Comparison of ENCODE assay signal across 15 cellular contexts in the genomic region with DNA sequence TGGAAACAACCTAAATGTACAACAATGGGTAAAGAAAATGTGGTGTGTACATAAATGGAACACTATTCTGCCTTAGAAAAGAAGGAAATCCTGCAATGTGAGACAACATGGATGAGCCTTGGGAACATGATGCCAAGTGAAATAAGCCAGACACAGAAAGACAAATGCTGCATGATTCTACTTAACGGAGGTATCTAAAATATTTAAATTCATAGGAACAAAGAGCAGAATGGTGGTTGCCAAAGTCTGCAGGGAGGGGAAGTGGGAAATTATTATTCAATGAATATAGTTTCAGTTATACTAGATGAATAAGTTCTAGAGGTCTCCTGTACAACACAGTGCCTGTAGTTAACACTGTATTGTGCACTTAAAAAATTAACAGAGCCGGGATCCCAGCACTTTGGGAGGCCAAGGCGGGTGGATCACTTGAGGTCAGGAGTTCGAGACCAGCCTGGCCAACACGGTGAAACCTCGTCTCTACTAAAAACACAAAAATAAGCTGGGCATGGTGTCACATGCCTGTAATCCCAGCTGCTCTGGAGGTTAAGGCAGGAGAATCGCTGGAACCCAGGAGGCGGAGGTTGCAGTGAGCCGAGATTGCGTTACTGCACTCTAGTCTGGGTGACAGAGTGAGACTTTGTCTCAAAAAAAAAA.
"Had no signal": no experiment of that assay in that cellular context is flagged by ENCODE, and none has a peak within 500 bp of the region (broad histone marks: within the 10 kb centered on the region; RNA-seq: fewer than 3 reads in every experiment).

No MANE protein-coding gene starts in this region.

- H3K9me3 Mint-ChIP-seq: natural killer cell treated with Interleukin-12 subunit alpha and Interleukin-12 subunit beta and Interleukin-15 and Interleukin-18, amount 100 ng/mL, for 72 hours had no signal

- H3K4me3 ChIP-seq: gastrocnemius medialis, heart right ventricle, right atrium auricular region had no signal

- FAIRE-seq: colon, islet of Langerhans had no signal

- H3K36me3 ChIP-seq: gastrocnemius medialis, heart right ventricle, right atrium auricular region had no signal

- ATAC-seq: gastrocnemius medialis; heart right ventricle; left lobe of liver; natural killer cell treated with Interleukin-12 subunit alpha and Interleukin-12 subunit beta and Interleukin-15 and Interleukin-18, amount 100 ng/mL, for 72 hours; WTC11 had no signal

- H3K36me3 Mint-ChIP-seq: natural killer cell treated with Interleukin-12 subunit alpha and Interleukin-12 subunit beta and Interleukin-15 and Interleukin-18, amount 100 ng/mL, for 72 hours had no signal

- DNase-seq: activated CD8-positive, alpha-beta memory T cell treated with anti-CD3 and anti-CD28 coated beads, Interleukin-2, amount 50 U/mL, for 48 hours; activated effector memory CD4-positive, alpha-beta T cell treated with Interleukin-2 at 50 U/mL for 16 hours; effector CD4-positive, alpha-beta T cell; gastrocnemius medialis; heart right ventricle; mammary epithelial cell; nucleus accumbens; stimulated activated naive CD4-positive, alpha-beta T cell had no signal

- H3K9me3 ChIP-seq: gastrocnemius medialis had no signal

- H3K27ac ChIP-seq: epithelial cell of prostate, gastrocnemius medialis, heart right ventricle, right atrium auricular region had no signal

- H3K27me3 ChIP-seq: gastrocnemius medialis, heart right ventricle, right atrium auricular region had no signal

- H3K27ac Mint-ChIP-seq: natural killer cell treated with Interleukin-12 subunit alpha and Interleukin-12 subunit beta and Interleukin-15 and Interleukin-18, amount 100 ng/mL, for 72 hours had no signal

- H3K4me3 Mint-ChIP-seq: natural killer cell treated with Interleukin-12 subunit alpha and Interleukin-12 subunit beta and Interleukin-15 and Interleukin-18, amount 100 ng/mL, for 72 hours; WTC11 had no signal
